In the genomic region with DNA sequence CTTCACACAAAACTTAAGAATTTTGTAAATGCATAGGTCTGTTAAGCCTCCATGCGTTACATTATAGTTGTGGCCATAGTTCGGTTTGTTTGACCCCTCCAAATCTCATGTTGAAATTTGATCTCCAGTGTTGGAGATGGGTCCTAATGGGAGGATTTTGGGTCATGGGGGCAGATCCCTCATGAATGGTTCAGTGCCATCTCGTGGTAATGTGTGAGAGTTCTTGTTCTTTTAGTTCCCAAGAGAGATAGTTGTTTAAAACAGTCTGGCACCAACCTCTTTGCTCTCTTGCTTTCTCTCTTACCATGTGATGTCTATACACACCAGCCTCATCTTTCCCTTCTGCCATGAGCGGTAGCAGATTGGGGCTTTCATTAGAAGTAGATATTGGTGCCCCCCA, we compare ENCODE assay signal across 22 cellular contexts.
DNase-seq lines count a peak whose midpoint lies in the region; ATAC-seq and TF ChIP-seq lines count a peak whose summit lies in the region.
"Had no signal": no experiment of that assay in that cellular context is flagged by ENCODE, and none has a peak within 500 bp of the region (broad histone marks: within the 10 kb centered on the region; RNA-seq: fewer than 3 reads in every experiment).

No MANE protein-coding gene starts in this region.

- H3K4me1 ChIP-seq in mesendoderm (ENCODE audit: control insufficient read depth, low read depth, low read length) = peaks cover under 1% of the 10 kb centered on the region

- CTCF ChIA-PET in WTC11 (lab: Charles Lee) = interaction anchor here (1.7 kb wide), 1 partner anchor 171 kb away, joined by 8 read pairs; no protein-coding TSS in a partner anchor
- CTCF ChIA-PET in activated CD4-positive, alpha-beta memory T cell treated with anti-CD3 and anti-CD28 coated beads for 36 hours (lab: Charles Lee) = no interaction called here

- no CpG with 5 or more reads among the region's 4 CpGs for WGBS in mesendoderm (ENCODE audit: extremely low coverage, insufficient coverage, low lambda C conversion rate)

- no peak overlapping the region for H3K18ac ChIP-seq in mesendoderm (ENCODE audit: low read length)

- no peak overlapping the region for H3K4me3 Mint-ChIP-seq in WTC11
- H3K4me3 Mint-ChIP-seq in activated CD4-positive, alpha-beta memory T cell treated with anti-CD3 and anti-CD28 coated beads for 36 hours = no peak overlapping the region
- H3K4me3 Mint-ChIP-seq: B cell; CD4-positive, CD25-positive, alpha-beta regulatory T cell had no signal

- H2AK5ac ChIP-seq in mesendoderm (ENCODE audit: low read length) = no peak overlapping the region

- no peak overlapping the region for H2BK120ac ChIP-seq in mesendoderm (ENCODE audit: low read depth, low read length)

- H2BK15ac ChIP-seq in mesendoderm (replicated peaks; ENCODE audit: low read depth) = no peak overlapping the region

- no peak overlapping the region for H2BK5ac ChIP-seq in mesendoderm (ENCODE audit: low read length)

- no peaks in the 10 kb centered on the region for H3K79me1 ChIP-seq in mesendoderm (ENCODE audit: low read length)

- intact Hi-C loops in activated CD4-positive, alpha-beta memory T cell treated with anti-CD3 and anti-CD28 coated beads for 36 hours (cut with micrococcal nuclease) = no loop called here

- POLR2A ChIA-PET in WTC11 (lab: Charles Lee) = no interaction called here
- POLR2A ChIA-PET in activated CD4-positive, alpha-beta memory T cell treated with anti-CD3 and anti-CD28 coated beads for 36 hours (lab: Charles Lee) = no interaction called here

- 0 out of 2 replicates have a peak overlapping the region, but pooled peaks have one; percentile 13 for H3K27ac Mint-ChIP-seq in WTC11
- no peak overlapping the region for H3K27ac Mint-ChIP-seq in activated CD4-positive, alpha-beta memory T cell treated with anti-CD3 and anti-CD28 coated beads for 36 hours
- H3K27ac Mint-ChIP-seq: B cell; CD4-positive, CD25-positive, alpha-beta regulatory T cell had no signal

- no peak overlapping the region for H3K56ac ChIP-seq in mesendoderm (ENCODE audit: low read length)

- H4K5ac ChIP-seq in mesendoderm (ENCODE audit: low read length) = no peak overlapping the region

- H3K4me2 ChIP-seq in mesendoderm (ENCODE audit: low read length) = no peak overlapping the region

- ATAC-seq in WTC11 (peak; percentile 62), GM19324 (IDR thresholded peaks at IDR 0.05; ENCODE audit: low FRiP score, unreplicated experiment) (no peak)
- ATAC-seq: K562 had no signal

- no peaks in the 10 kb centered on the region; the same call in 1 of the 2 replicates for H3K4me1 Mint-ChIP-seq in WTC11
- no peaks in the 10 kb centered on the region for H3K4me1 Mint-ChIP-seq in activated CD4-positive, alpha-beta memory T cell treated with anti-CD3 and anti-CD28 coated beads for 36 hours (ENCODE audit: low read depth)
- H3K4me1 Mint-ChIP-seq: B cell; CD4-positive, CD25-positive, alpha-beta regulatory T cell had no signal

- no peaks in the 10 kb centered on the region for H3K79me2 ChIP-seq in mesendoderm (ENCODE audit: control insufficient read depth, insufficient read depth, low read length)

- no peak overlapping the region for H3K9ac ChIP-seq in mesendoderm (ENCODE audit: low read length)

- H3K27me3 ChIP-seq in mesendoderm (ENCODE audit: insufficient read depth, low read length, poor library complexity) = no peaks in the 10 kb centered on the region
- H3K27me3 ChIP-seq: SJSA1 had no signal

- no peak overlapping the region for H3K4me3 ChIP-seq in mesendoderm (ENCODE audit: low read length)
- H3K4me3 ChIP-seq: K562, SJSA1 had no signal

- H3K27me3 Mint-ChIP-seq in WTC11 (ENCODE audit: low read depth) = no peaks in the 10 kb centered on the region; the same call in 1 of the 2 replicates
- H3K27me3 Mint-ChIP-seq in activated CD4-positive, alpha-beta memory T cell treated with anti-CD3 and anti-CD28 coated beads for 36 hours = peaks cover 7% of the 10 kb centered on the region
- H3K27me3 Mint-ChIP-seq: B cell; CD4-positive, CD25-positive, alpha-beta regulatory T cell had no signal

- DNase-seq in SIG-M5 treated with dmso at 0.1 percent for 504 hours (lab: John Stamatoyannopoulos, UW; ENCODE audit: unreplicated experiment) (peak; percentile 2), SIG-M5 (lab: John Stamatoyannopoulos, UW) (no peak), MV-4-11 (lab: John Stamatoyannopoulos, UW) (peak; percentile 7), WTC11 (ENCODE audit: low spot score) (no peak), mesendoderm (peak; percentile 59), DMS53 treated with DMSO at 0.1 percent for 48 hours (lab: John Stamatoyannopoulos, UW; ENCODE audit: unreplicated experiment) (no peak)
- no peak for DNase-seq in activated CD4-positive, alpha-beta memory T cell treated with anti-CD3 and anti-CD28 coated beads for 36 hours
- DNase-seq: 8988T; CD4-positive, CD25-positive, alpha-beta regulatory T cell; DND-41; H7; MM.1S; NCI-H1105 treated with DMSO at 0.1 percent for 48 hours; NCI-H2029 treated with DMSO at 0.1 percent for 48 hours; NCI-H226; NCI-H510A treated with DMSO at 0.1 percent for 48 hours; NCI-H748 treated with DMSO at 0.1 percent for 48 hours; SW 1271 had no signal

- H3K4ac ChIP-seq in mesendoderm (ENCODE audit: low read depth, low read length) = no peak overlapping the region

- TF ChIP-seq CTCF in WTC11 (IDR thresholded peaks at IDR 0.05) = no peak

- peaks cover 7% of the 10 kb centered on the region for H3K9me3 Mint-ChIP-seq in WTC11
- peaks cover 6% of the 10 kb centered on the region for H3K9me3 Mint-ChIP-seq in activated CD4-positive, alpha-beta memory T cell treated with anti-CD3 and anti-CD28 coated beads for 36 hours

- H3K27ac ChIP-seq in mesendoderm (ENCODE audit: low read depth, low read length) = no peak overlapping the region
- H3K27ac ChIP-seq: SJSA1 had no signal

- H3K36me3 ChIP-seq in mesendoderm (ENCODE audit: control insufficient read depth, insufficient read depth, low read length) = no peaks in the 10 kb centered on the region
- H3K36me3 ChIP-seq: SJSA1 had no signal

- H3K36me3 Mint-ChIP-seq in WTC11 = no peaks in the 10 kb centered on the region
- no peaks in the 10 kb centered on the region for H3K36me3 Mint-ChIP-seq in activated CD4-positive, alpha-beta memory T cell treated with anti-CD3 and anti-CD28 coated beads for 36 hours
- H3K36me3 Mint-ChIP-seq: CD4-positive, CD25-positive, alpha-beta regulatory T cell had no signal

- H3K23ac ChIP-seq in mesendoderm (ENCODE audit: low read length) = no peak overlapping the region

- no peak overlapping the region for H4K8ac ChIP-seq in mesendoderm (ENCODE audit: low read depth, low read length)

TF ChIP-seq in WTC11, 78 proteins besides CTCF, POLR2A, EP300 and RAD21 (continues in another document):
- no peak for TF ChIP-seq ZNF423 (CRISPR knock-in tag; IDR thresholded peaks at IDR 0.05)
- no peak for TF ChIP-seq ELF4 (CRISPR knock-in tag; IDR thresholded peaks at IDR 0.05; ENCODE audit: low read depth)
- TF ChIP-seq, protein P1, sequence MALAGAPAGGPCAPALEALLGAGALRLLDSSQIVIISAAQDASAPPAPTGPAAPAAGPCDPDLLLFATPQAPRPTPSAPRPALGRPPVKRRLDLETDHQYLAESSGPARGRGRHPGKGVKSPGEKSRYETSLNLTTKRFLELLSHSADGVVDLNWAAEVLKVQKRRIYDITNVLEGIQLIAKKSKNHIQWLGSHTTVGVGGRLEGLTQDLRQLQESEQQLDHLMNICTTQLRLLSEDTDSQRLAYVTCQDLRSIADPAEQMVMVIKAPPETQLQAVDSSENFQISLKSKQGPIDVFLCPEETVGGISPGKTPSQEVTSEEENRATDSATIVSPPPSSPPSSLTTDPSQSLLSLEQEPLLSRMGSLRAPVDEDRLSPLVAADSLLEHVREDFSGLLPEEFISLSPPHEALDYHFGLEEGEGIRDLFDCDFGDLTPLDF (CRISPR knock-in tag; IDR thresholded peaks at IDR 0.05) = no peak
- TF ChIP-seq, protein P2, sequence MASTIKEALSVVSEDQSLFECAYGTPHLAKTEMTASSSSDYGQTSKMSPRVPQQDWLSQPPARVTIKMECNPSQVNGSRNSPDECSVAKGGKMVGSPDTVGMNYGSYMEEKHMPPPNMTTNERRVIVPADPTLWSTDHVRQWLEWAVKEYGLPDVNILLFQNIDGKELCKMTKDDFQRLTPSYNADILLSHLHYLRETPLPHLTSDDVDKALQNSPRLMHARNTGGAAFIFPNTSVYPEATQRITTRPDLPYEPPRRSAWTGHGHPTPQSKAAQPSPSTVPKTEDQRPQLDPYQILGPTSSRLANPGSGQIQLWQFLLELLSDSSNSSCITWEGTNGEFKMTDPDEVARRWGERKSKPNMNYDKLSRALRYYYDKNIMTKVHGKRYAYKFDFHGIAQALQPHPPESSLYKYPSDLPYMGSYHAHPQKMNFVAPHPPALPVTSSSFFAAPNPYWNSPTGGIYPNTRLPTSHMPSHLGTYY (CRISPR knock-in tag; IDR thresholded peaks at IDR 0.05) = no peak
- TF ChIP-seq CREM (CRISPR knock-in tag; IDR thresholded peaks at IDR 0.05) = no peak
- no peak for TF ChIP-seq NR1H2 (CRISPR knock-in tag; IDR thresholded peaks at IDR 0.05)
- TF ChIP-seq, protein P3, sequence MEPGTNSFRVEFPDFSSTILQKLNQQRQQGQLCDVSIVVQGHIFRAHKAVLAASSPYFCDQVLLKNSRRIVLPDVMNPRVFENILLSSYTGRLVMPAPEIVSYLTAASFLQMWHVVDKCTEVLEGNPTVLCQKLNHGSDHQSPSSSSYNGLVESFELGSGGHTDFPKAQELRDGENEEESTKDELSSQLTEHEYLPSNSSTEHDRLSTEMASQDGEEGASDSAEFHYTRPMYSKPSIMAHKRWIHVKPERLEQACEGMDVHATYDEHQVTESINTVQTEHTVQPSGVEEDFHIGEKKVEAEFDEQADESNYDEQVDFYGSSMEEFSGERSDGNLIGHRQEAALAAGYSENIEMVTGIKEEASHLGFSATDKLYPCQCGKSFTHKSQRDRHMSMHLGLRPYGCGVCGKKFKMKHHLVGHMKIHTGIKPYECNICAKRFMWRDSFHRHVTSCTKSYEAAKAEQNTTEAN (CRISPR knock-in tag; IDR thresholded peaks at IDR 0.05) = no peak
- TF ChIP-seq CDX4 (CRISPR knock-in tag; IDR thresholded peaks at IDR 0.05; ENCODE audit: borderline replicate concordance) = no peak

Comparison
In these comparisons a context has a peak if more than half of its experiments do, and no peak if none do; other contexts are left out.
1. DNase-seq: peak in SIG-M5 treated with dmso at 0.1 percent for 504 hours (single experiment), MV-4-11 (single experiment) and mesendoderm (single experiment); none in SIG-M5 (single experiment), WTC11 (single experiment), DMS53 treated with DMSO at 0.1 percent for 48 hours (single experiment) and activated CD4-positive, alpha-beta memory T cell treated with anti-CD3 and anti-CD28 coated beads for 36 hours (single experiment).